8 cellular contexts compared by ENCODE assay signal in the genomic region with DNA sequence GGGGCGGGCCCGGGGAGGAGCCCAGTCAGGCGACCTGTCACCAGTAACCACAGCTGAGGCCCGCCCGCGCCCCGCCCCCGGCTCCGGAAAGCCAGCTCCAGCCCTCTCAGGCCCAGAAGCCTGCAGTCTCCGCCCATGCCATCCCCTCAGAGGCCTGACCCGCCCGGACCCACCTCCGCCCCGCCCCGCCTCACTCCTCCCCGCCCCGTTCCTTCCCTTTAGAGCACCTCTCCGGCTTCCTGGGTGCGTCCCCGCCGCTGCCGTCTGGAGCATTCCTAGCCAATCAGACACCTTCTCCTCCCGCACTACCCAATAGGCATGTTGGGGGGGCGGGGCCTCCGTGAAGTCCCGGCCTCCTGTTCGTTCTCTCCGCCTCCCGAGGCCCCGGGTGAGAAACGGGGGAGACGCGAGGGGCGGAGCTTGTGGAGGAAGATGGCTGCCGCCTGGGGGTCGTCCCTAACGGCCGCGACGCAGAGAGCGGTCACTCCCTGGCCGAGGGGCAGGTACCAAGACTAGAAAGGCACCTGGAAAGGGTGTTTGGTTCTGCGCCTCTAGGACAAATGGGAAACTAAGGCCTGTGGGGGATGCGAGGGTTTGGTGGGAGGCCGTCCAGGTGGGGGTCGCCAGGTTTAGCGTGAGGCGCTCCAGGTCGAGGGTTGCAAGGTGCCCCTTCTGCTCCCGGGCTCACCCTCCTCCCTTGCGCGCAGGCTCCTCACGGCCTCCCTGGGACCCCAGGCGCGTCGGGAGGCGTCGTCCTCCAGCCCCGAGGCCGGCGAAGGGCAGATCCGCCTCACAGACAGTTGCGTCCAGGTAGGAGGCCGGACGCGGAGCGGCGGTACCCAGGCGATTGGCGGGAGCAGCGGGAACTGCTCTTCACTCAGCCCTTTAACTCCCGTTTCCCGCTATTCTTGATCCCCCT. TPM values are rescaled to one million over a fixed set of nuclear protein-coding genes. Genes with fewer than 3 reads are reported as not detected.
DNase-seq lines count a peak whose midpoint lies in the region; ATAC-seq, FAIRE-seq and TF ChIP-seq lines count a peak whose summit lies in the region.

Gene ISCA2, plus strand, starts transcription at position 423 of the 919 bp plus-strand sequence. Its CDS starts 10 bp downstream, at position 433.

- peak within 1 kb of the TSS; percentile 95 for H3K9ac ChIP-seq in HepG2 (ENCODE audit: insufficient read depth, low read depth, low read length)

- H3K79me2 ChIP-seq in HepG2 (ENCODE audit: insufficient read depth, low read length): peaks cover 41% of the 10 kb centered on the region

- intact Hi-C loops in HepG2 (cut with micrococcal nuclease; ENCODE audit: unreplicated experiment): no loop called here

- H3K9me3 ChIP-seq in HepG2 (ENCODE audit: low read length): no peaks in the 10 kb centered on the region

- CTCF ChIA-PET in HepG2 (lab: Yijun Ruan, JAX; ENCODE audit: low intra/inter-chr PET ratio, low total read pairs): no interaction called here

- in situ Hi-C loops in HepG2 (cut with HindIII; ENCODE audit: extremely low pct_ligation_motif_present, low pct_unique_long_range_greater_than_20kb): no loop called here

- H3K4me2 ChIP-seq in HepG2 (ENCODE audit: low read depth, low read length): peak within 1 kb of the TSS; percentile 93

- ATAC-seq in GM19372 (IDR thresholded peaks at IDR 0.05; ENCODE audit: low read depth, unreplicated experiment): peak; percentile 83
- peak; percentile 77 for ATAC-seq in HG03558 (IDR thresholded peaks at IDR 0.05; ENCODE audit: extremely low read depth, unreplicated experiment)
- ATAC-seq in HepG2: peak; percentile 96

- H4K20me1 ChIP-seq in HepG2 (ENCODE audit: insufficient read depth, low read length): peaks cover 6% of the 10 kb centered on the region; the same call in 1 of the 2 replicates

- peaks cover 35% of the 10 kb centered on the region for H3K4me1 ChIP-seq in HepG2 (ENCODE audit: insufficient read depth, low read length)

- no peak for TF ChIP-seq RAD21 in HepG2 (CRISPR knock-in tag; IDR thresholded peaks at IDR 0.05)

- no peaks in the 10 kb centered on the region; a peak in 1 of 5 replicates for H3K27me3 ChIP-seq in HepG2 (ENCODE audit: control insufficient read depth in 1 of 2, insufficient read depth in 2 of 2, low read length in 2 of 2)

- H2AFZ ChIP-seq in HepG2 (ENCODE audit: low read length): peak within 1 kb of the TSS; percentile 77

- peak within 1 kb of the TSS; percentile 97 for H3K27ac ChIP-seq in HepG2 (ENCODE audit: extremely low read length, insufficient read depth, low read length)

- FAIRE-seq in HepG2 (lab: Jason Lieb, UNC): peak; percentile 75

- 0% methylated on average over 22 of the region's 73 CpGs for WGBS in HepG2 (ENCODE audit: low lambda C conversion rate)

- 0 out of 4 replicates have a peak, but pooled peaks of 1 of the 2 experiments have one; percentile 5 for TF ChIP-seq EP300 in HepG2 (IDR thresholded peaks at IDR 0.05; ENCODE audit: low read depth in 2 of 2, low read length in 2 of 2)
- TF ChIP-seq EP300 in HepG2 (CRISPR knock-in tag; IDR thresholded peaks at IDR 0.05; ENCODE audit: borderline replicate concordance): no peak

- peak; percentile 69 to 83 for TF ChIP-seq POLR2A in HepG2 (IDR thresholded peaks at IDR 0.05; ENCODE audit: insufficient read depth in 1 of 2, low read depth in 2 of 2, low read length in 2 of 2)

- BruUV-seq in HepG2 (replicated peaks; lab: Mats Ljungman, UMichigan): TSS peak; percentile 64

- POLR2A ChIA-PET in HepG2 (lab: Yijun Ruan, JAX): interaction anchor here (0.8 to 1.8 kb wide), 11 partner anchors 9 to 957 kb away, joined by 3 to 11 read pairs (median 5); partner anchors contain the start of genes ABCD4, ACOT1 and YLPM1

- no peaks in the 10 kb centered on the region; a peak in 2 of 5 replicates for H3K36me3 ChIP-seq in HepG2 (replicated peaks in 1 of 2; ENCODE audit: control insufficient read depth in 1 of 2, insufficient read depth in 2 of 2, low read length in 2 of 2)

- peak within 1 kb of the TSS; percentile 94 to 100 (median 99) for H3K4me3 ChIP-seq in HepG2 (replicated peaks in 1 of 3; ENCODE audit: insufficient read depth in 1 of 3, low read depth in 2 of 3, low read length in 3 of 3)

- DNase-seq in C1 segment of cervical spinal cord (lab: John Stamatoyannopoulos, UW) (peak; percentile 93 to 100 (median 98)), NCI-H748 treated with DMSO at 0.1 percent for 48 hours (lab: John Stamatoyannopoulos, UW) (peak; percentile 100), dermis blood vessel endothelial cell (peak; percentile 98), HepG2 (ENCODE audit: low spot score) (peak; percentile 98)
- peak; percentile 99 for DNase-seq in activated CD4-positive, alpha-beta T cell treated with anti-CD3 and anti-CD28 coated beads, Interleukin-2, amount 50 U/mL, for 24 hours (ENCODE audit: low read depth in 1 of 2, low spot score in 1 of 2)
- DNase-seq in stimulated activated CD4-positive, alpha-beta T cell treated with anti-CD3 and anti-CD28 coated beads, Interleukin-4, amount 100 ng/mL, for 1 hour: peak; percentile 100

- TF ChIP-seq CTCF in HepG2 (CRISPR knock-in tag; IDR thresholded peaks at IDR 0.05): no peak

TF ChIP-seq in HepG2, 621 proteins besides CTCF, POLR2A, EP300 and RAD21 (continues in another document):
- TF ChIP-seq, protein P1, sequence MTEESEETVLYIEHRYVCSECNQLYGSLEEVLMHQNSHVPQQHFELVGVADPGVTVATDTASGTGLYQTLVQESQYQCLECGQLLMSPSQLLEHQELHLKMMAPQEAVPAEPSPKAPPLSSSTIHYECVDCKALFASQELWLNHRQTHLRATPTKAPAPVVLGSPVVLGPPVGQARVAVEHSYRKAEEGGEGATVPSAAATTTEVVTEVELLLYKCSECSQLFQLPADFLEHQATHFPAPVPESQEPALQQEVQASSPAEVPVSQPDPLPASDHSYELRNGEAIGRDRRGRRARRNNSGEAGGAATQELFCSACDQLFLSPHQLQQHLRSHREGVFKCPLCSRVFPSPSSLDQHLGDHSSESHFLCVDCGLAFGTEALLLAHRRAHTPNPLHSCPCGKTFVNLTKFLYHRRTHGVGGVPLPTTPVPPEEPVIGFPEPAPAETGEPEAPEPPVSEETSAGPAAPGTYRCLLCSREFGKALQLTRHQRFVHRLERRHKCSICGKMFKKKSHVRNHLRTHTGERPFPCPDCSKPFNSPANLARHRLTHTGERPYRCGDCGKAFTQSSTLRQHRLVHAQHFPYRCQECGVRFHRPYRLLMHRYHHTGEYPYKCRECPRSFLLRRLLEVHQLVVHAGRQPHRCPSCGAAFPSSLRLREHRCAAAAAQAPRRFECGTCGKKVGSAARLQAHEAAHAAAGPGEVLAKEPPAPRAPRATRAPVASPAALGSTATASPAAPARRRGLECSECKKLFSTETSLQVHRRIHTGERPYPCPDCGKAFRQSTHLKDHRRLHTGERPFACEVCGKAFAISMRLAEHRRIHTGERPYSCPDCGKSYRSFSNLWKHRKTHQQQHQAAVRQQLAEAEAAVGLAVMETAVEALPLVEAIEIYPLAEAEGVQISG (CRISPR knock-in tag; IDR thresholded peaks at IDR 0.05): 0 out of 2 replicates have a peak, but pooled peaks have one; percentile 13
- TF ChIP-seq STAG1 (CRISPR knock-in tag; IDR thresholded peaks at IDR 0.05) (no peak), ZFY (CRISPR knock-in tag; IDR thresholded peaks at IDR 0.05) (peak; percentile 54), ZNF761 (CRISPR knock-in tag; conservative IDR thresholded peaks at IDR 0.05) (0 out of 2 replicates have a peak, but pooled peaks have one; percentile 50), KDM5A (IDR thresholded peaks at IDR 0.05; ENCODE audit: borderline replicate concordance, low read length) (peak; percentile 58; the same call in 1 of the 2 replicates), ELF1 (CRISPR knock-in tag; IDR thresholded peaks at IDR 0.05) (peak; percentile 74), NKX3-1 (CRISPR knock-in tag; IDR thresholded peaks at IDR 0.05) (peak; percentile 57; the same call in 1 of the 2 replicates)
- TF ChIP-seq, protein P2, sequence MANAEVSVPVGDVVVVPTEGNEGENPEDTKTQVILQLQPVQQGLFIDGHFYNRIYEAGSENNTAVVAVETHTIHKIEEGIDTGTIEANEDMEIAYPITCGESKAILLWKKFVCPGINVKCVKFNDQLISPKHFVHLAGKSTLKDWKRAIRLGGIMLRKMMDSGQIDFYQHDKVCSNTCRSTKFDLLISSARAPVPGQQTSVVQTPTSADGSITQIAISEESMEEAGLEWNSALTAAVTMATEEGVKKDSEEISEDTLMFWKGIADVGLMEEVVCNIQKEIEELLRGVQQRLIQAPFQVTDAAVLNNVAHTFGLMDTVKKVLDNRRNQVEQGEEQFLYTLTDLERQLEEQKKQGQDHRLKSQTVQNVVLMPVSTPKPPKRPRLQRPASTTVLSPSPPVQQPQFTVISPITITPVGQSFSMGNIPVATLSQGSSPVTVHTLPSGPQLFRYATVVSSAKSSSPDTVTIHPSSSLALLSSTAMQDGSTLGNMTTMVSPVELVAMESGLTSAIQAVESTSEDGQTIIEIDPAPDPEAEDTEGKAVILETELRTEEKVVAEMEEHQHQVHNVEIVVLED (CRISPR knock-in tag; IDR thresholded peaks at IDR 0.05; ENCODE audit: borderline replicate concordance): peak; percentile 41; the same call in 1 of the 2 replicates

RNA-seq across cellular contexts. Expression of gene ISCA2, which starts in this region (rescaled TPM):
- 17.0 and 19.1 TPM in 2 replicates for total RNA-seq in dermis blood vessel endothelial cell
- total RNA-seq in HepG2 (2016; rRNA removed; fragmentation: Illumina TruSeq; extraction: Trizol): 43.4 and 53.0 TPM in 2 replicates
- total RNA-seq in HepG2 (2016; cell fraction: cytosol; rRNA removed; fragmentation: Illumina TruSeq; extraction: Trizol; ENCODE audit: low read depth): 17.5 and 18.2 TPM in 2 replicates
- 42.9 and 57.5 TPM in 2 replicates for total RNA-seq in HepG2 (2016; cell fraction: insoluble cytoplasmic fraction; rRNA removed; fragmentation: Illumina TruSeq; extraction: Trizol)
- 23.3 and 26.7 TPM in 2 replicates for total RNA-seq in HepG2 (2016; cell fraction: membrane; rRNA removed; fragmentation: Illumina TruSeq; extraction: Trizol)
- 21.1 and 23.4 TPM in 2 replicates for total RNA-seq in HepG2 (2016; cell fraction: nucleus; rRNA removed; fragmentation: Illumina TruSeq; extraction: Trizol)
- polyA plus RNA-seq in HepG2 (2011; rRNA removed): 24.8 and 32.1 TPM in 2 replicates
- polyA plus RNA-seq in HepG2 (2011; cell fraction: cytosol; rRNA removed): 24.5 and 27.0 TPM in 2 replicates
- 11.3 and 11.4 TPM in 2 replicates for polyA plus RNA-seq in HepG2 (2011; cell fraction: nucleus; rRNA removed)
- 18.4 and 18.8 TPM in 2 replicates for polyA plus RNA-seq in HepG2 (2012)
- polyA plus RNA-seq in HepG2 (2016; cell fraction: cytosol; fragmentation: Illumina TruSeq; extraction: Trizol; ENCODE audit: low read depth): 16.6 and 20.0 TPM in 2 replicates
- polyA plus RNA-seq in HepG2 (2016; cell fraction: insoluble cytoplasmic fraction; fragmentation: Illumina TruSeq; extraction: Trizol; ENCODE audit: low read depth): 55.8 and 67.9 TPM in 2 replicates
- 20.6 and 24.2 TPM in 2 replicates for polyA plus RNA-seq in HepG2 (2016; cell fraction: membrane; fragmentation: Illumina TruSeq; extraction: Trizol; ENCODE audit: low read depth)
- 34.4 and 35.5 TPM in 2 replicates for polyA plus RNA-seq in HepG2 (2016; cell fraction: nucleus; fragmentation: Illumina TruSeq; extraction: Trizol; ENCODE audit: insufficient read depth, low read depth)
- polyA minus RNA-seq in HepG2 (2011; rRNA and poly(A)+ RNA removed; ENCODE audit: low replicate concordance): 3.1 and 4.4 TPM in 2 replicates
- 5.8 and 7.5 TPM in 2 replicates for polyA minus RNA-seq in HepG2 (2011; cell fraction: cytosol; rRNA and poly(A)+ RNA removed)
- 6.5 and 6.6 TPM in 2 replicates for polyA minus RNA-seq in HepG2 (2011; cell fraction: nucleus; rRNA and poly(A)+ RNA removed)

Comparison
In these comparisons a context has a peak if more than half of its experiments do, and no peak if none do; other contexts are left out.
1. Peak in every context shown above with its lines: DNase-seq, ATAC-seq, H3K4me3 ChIP-seq and H3K27ac ChIP-seq.